Comparison of ENCODE assay signal across 1 cellular context in the genomic region with DNA sequence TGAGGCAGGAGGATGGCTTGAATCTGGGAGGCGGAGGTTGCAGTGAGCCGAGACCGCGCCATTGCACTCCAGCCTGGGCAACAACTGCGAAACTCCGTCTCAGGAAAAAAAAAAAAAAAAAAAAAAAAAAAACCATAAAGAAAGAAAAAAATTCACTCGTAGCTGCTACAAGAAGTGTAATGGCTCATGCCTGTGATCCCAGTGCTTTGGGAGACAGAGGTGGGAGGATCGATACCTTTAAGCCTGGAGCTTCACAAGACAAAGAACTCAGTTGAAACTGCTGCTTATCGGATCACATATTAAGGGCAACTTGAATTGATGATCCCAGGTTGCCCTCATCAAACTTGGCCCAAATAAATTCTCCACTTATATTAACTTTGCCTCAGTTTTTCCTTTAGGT.
TF ChIP-seq lines count a peak whose summit lies in the region.

No MANE protein-coding gene starts in this region.

TF ChIP-seq in endothelial cell of umbilical vein, 7 proteins besides CTCF, POLR2A, EP300 and RAD21 (continued from another document):
- TF ChIP-seq MYC (IDR thresholded peaks at IDR 0.05; ENCODE audit: low read depth, low read length) = no peak
